Comparison of ENCODE assay signal across 1 cellular context in the genomic region with DNA sequence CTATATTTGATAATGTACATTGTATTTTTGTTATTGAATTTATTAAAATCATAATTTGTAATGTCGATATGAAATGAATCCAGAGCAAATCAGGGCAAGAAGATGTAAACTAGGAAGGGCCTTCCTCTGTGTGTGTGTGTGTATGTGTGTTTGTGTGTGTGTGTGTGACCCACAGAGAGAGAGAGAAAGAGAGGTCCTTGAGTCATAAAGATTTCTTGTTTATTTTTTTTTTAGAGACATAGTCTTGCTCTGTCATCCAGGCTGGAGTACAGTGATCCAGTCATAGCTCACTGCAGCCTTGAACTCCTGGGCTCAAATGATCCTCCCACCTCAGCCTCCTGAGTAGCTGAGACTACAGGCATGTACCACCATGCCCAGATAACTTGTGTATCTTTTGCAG.
A peak's percentile ranks its signal among the peaks of the same experiment; 100 is the strongest.
TF ChIP-seq lines count a peak whose summit lies in the region.

No MANE protein-coding gene starts in this region.

TF ChIP-seq in HepG2, 621 proteins besides CTCF, POLR2A, EP300 and RAD21 (continued from another document):
- TF ChIP-seq, protein P1, sequence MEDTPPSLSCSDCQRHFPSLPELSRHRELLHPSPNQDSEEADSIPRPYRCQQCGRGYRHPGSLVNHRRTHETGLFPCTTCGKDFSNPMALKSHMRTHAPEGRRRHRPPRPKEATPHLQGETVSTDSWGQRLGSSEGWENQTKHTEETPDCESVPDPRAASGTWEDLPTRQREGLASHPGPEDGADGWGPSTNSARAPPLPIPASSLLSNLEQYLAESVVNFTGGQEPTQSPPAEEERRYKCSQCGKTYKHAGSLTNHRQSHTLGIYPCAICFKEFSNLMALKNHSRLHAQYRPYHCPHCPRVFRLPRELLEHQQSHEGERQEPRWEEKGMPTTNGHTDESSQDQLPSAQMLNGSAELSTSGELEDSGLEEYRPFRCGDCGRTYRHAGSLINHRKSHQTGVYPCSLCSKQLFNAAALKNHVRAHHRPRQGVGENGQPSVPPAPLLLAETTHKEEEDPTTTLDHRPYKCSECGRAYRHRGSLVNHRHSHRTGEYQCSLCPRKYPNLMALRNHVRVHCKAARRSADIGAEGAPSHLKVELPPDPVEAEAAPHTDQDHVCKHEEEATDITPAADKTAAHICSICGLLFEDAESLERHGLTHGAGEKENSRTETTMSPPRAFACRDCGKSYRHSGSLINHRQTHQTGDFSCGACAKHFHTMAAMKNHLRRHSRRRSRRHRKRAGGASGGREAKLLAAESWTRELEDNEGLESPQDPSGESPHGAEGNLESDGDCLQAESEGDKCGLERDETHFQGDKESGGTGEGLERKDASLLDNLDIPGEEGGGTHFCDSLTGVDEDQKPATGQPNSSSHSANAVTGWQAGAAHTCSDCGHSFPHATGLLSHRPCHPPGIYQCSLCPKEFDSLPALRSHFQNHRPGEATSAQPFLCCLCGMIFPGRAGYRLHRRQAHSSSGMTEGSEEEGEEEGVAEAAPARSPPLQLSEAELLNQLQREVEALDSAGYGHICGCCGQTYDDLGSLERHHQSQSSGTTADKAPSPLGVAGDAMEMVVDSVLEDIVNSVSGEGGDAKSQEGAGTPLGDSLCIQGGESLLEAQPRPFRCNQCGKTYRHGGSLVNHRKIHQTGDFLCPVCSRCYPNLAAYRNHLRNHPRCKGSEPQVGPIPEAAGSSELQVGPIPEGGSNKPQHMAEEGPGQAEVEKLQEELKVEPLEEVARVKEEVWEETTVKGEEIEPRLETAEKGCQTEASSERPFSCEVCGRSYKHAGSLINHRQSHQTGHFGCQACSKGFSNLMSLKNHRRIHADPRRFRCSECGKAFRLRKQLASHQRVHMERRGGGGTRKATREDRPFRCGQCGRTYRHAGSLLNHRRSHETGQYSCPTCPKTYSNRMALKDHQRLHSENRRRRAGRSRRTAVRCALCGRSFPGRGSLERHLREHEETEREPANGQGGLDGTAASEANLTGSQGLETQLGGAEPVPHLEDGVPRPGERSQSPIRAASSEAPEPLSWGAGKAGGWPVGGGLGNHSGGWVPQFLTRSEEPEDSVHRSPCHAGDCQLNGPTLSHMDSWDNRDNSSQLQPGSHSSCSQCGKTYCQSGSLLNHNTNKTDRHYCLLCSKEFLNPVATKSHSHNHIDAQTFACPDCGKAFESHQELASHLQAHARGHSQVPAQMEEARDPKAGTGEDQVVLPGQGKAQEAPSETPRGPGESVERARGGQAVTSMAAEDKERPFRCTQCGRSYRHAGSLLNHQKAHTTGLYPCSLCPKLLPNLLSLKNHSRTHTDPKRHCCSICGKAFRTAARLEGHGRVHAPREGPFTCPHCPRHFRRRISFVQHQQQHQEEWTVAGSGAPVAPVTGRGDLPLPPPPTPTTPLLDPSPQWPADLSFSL (CRISPR knock-in tag; IDR thresholded peaks at IDR 0.05), result no peak
- TF ChIP-seq, protein P2, sequence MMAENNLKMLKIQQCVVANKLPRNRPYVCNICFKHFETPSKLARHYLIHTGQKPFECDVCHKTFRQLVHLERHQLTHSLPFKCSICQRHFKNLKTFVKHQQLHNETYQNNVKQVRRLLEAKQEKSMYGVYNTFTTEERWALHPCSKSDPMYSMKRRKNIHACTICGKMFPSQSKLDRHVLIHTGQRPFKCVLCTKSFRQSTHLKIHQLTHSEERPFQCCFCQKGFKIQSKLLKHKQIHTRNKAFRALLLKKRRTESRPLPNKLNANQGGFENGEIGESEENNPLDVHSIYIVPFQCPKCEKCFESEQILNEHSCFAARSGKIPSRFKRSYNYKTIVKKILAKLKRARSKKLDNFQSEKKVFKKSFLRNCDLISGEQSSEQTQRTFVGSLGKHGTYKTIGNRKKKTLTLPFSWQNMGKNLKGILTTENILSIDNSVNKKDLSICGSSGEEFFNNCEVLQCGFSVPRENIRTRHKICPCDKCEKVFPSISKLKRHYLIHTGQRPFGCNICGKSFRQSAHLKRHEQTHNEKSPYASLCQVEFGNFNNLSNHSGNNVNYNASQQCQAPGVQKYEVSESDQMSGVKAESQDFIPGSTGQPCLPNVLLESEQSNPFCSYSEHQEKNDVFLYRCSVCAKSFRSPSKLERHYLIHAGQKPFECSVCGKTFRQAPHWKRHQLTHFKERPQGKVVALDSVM (CRISPR knock-in tag; IDR thresholded peaks at IDR 0.05), result peak; percentile 88
TF ChIP-seq in HepG2: peak in this region for 1.
